ENCODE assay signal across 9 cellular contexts in genomic region chr1:65230741-65231439, GRCh38.
DNase-seq lines count a peak whose midpoint lies in the region; ATAC-seq, FAIRE-seq and TF ChIP-seq lines count a peak whose summit lies in the region.
"Had no signal": no experiment of that assay in that cellular context is flagged by ENCODE, and none has a peak within 500 bp of the region (broad histone marks: within the 10 kb centered on the region; RNA-seq: fewer than 3 reads in every experiment).

No MANE protein-coding gene starts in this region.

- H3K79me2 ChIP-seq in GM12878 (ENCODE audit: control insufficient read depth, insufficient read depth, low read length) = no peaks in the 10 kb centered on the region

- DNase-seq in GM12878 (ENCODE audit: low read depth, low spot score) (no peak), iPS-NIHi7 (ENCODE audit: extremely low spot score) (no peak), RWPE1 (ENCODE audit: low spot score) (no peak), T1000 (lab: John Stamatoyannopoulos, UW) (no peak)
- no peak for DNase-seq in activated CD8-positive, alpha-beta memory T cell treated with anti-CD3 and anti-CD28 coated beads, Interleukin-2, amount 50 U/mL, for 48 hours

- WGBS in GM12878 (ENCODE audit: insufficient coverage, insufficient replicate concordance, low lambda C conversion rate, missing lambda C conversion rate) = 0% methylated on average over 1 of the region's 1 CpG

- H3K27ac ChIP-seq in GM12878 (ENCODE audit: control insufficient read depth, insufficient read depth) (no peak overlapping the region), RWPE1 (no peak overlapping the region)

- no TSS peak for BruUV-seq in GM12878 (replicated peaks; lab: Mats Ljungman, UMichigan)

- no peaks in the 10 kb centered on the region; a peak in 1 of 4 replicates for H3K36me3 ChIP-seq in GM12878 (ENCODE audit: control insufficient read depth in 2 of 2, insufficient read depth in 2 of 2, low read length in 1 of 2)

- POLR2A ChIA-PET in GM12878 (lab: Charles Lee) (interaction anchor here (1.3 kb wide), 1 partner anchor 18 kb away, joined by 3 read pairs; no protein-coding TSS in a partner anchor), RWPE1 (lab: Yijun Ruan, JAX; ENCODE audit: low non-redundant PET) (no interaction called here)

- no peak for FAIRE-seq in GM12878 (lab: Jason Lieb, UNC)
- FAIRE-seq: RCC 7860 had no signal

- RAD21 ChIA-PET in GM12878 (lab: Charles Lee; ENCODE audit: unreplicated experiment) = interaction anchor here (1.2 kb wide), 1 partner anchor 15 kb away, joined by 3 read pairs; no protein-coding TSS in a partner anchor

- SMC1A ChIA-PET in GM12878 (lab: Charles Lee; ENCODE audit: uncharacterized antibody, unreplicated experiment) = interaction anchor here (0.8 to 1.4 kb wide), 8 partner anchors 9 to 229 kb away, joined by 3 to 7 read pairs (median 4); no protein-coding TSS in a partner anchor

- no peak overlapping the region for H3K4me3 ChIP-seq in GM12878

- TF ChIP-seq EP300 in GM12878 (IDR thresholded peaks at IDR 0.05; ENCODE audit: borderline replicate concordance in 1 of 2, control insufficient read depth in 1 of 2, low read depth in 2 of 2, low read length in 2 of 2) = no peak

- TF ChIP-seq POLR2A in GM18505 (IDR thresholded peaks at IDR 0.05; ENCODE audit: borderline replicate concordance, extremely low read depth, insufficient read depth, insufficient read length) (no peak), GM12878 (IDR thresholded peaks at IDR 0.05; ENCODE audit: low read depth, low read length) (no peak)

- H3K4me2 ChIP-seq in GM12878 (ENCODE audit: control insufficient read depth, insufficient read depth) = no peak overlapping the region

- H4K20me1 ChIP-seq in GM12878 (ENCODE audit: control insufficient read depth, insufficient read depth) = no peaks in the 10 kb centered on the region

- H3K9ac ChIP-seq in GM12878 (ENCODE audit: control insufficient read depth, insufficient read depth, low read length) = no peak overlapping the region

- H3K27me3 ChIP-seq in GM12878 (replicated peaks in 1 of 2; ENCODE audit: control insufficient read depth in 2 of 2, insufficient read depth in 2 of 2, low read length in 1 of 2) = no peaks in the 10 kb centered on the region

- H2AFZ ChIP-seq in GM12878 (ENCODE audit: control insufficient read depth, low read depth, low read length) = no peak overlapping the region

- peak; percentile 70 for ATAC-seq in GM18505 (IDR thresholded peaks at IDR 0.05; ENCODE audit: unreplicated experiment)
- ATAC-seq in GM21515 (IDR thresholded peaks at IDR 0.05; ENCODE audit: unreplicated experiment) = peak; percentile 74
- peak; percentile 67 for ATAC-seq in HG03457 (IDR thresholded peaks at IDR 0.05; ENCODE audit: unreplicated experiment)
- peak; percentile 65 for ATAC-seq in GM12878

- TF ChIP-seq CTCF in GM12878 (IDR thresholded peaks at IDR 0.05 in 2 of 3, conservative IDR thresholded peaks at IDR 0.05 in 1 of 3; ENCODE audit: control insufficient read depth in 2 of 3, extremely low read depth in 1 of 3, insufficient read depth in 1 of 3, low read depth in 3 of 3, low read length in 3 of 3) (no peak), RWPE1 (conservative IDR thresholded peaks at IDR 0.05; ENCODE audit: low read depth) (no peak)

- in situ Hi-C loops in GM12878 (cut with MboI) = loop anchor here (10.0 kb wide), 1 partner anchor 1014 kb away; no protein-coding TSS in a partner anchor

- intact Hi-C loops in GM12878 (cut with micrococcal nuclease; ENCODE audit: unreplicated experiment) = loop anchor here (10.0 kb wide), 1 partner anchor 204 kb away; no protein-coding TSS in a partner anchor

- CTCF ChIA-PET in GM12878 (lab: Yijun Ruan, JAX) (interaction anchor here (1.1 to 2.4 kb wide), 6 partner anchors 11 to 228 kb away, joined by 4 to 9 read pairs (median 6); no protein-coding TSS in a partner anchor), RWPE1 (lab: Yijun Ruan, JAX) (no interaction called here)

- H3K4me1 ChIP-seq in GM12878 (ENCODE audit: control insufficient read depth, insufficient read depth, low read length) = no peaks in the 10 kb centered on the region

- TF ChIP-seq RAD21 in GM12878 (IDR thresholded peaks at IDR 0.05; ENCODE audit: insufficient read depth, low read depth, low read length) = 0 out of 2 replicates have a peak, but pooled peaks have one; percentile 4

- H3K9me3 ChIP-seq in GM12878 (replicated peaks; ENCODE audit: control insufficient read depth, insufficient read depth, low read length) = no peaks in the 10 kb centered on the region

TF ChIP-seq in GM12878, 131 proteins besides CTCF, POLR2A, EP300 and RAD21 (continues in another document):
- TF ChIP-seq CBFB (IDR thresholded peaks at IDR 0.05; ENCODE audit: low read depth) = peak; percentile 65; the same call in 1 of the 2 replicates
- TF ChIP-seq MTA2 (IDR thresholded peaks at IDR 0.05; ENCODE audit: low read depth) = peak; percentile 35
- TF ChIP-seq MEF2A (IDR thresholded peaks at IDR 0.05; ENCODE audit: insufficient read depth, low read depth, low read length) = 0 out of 2 replicates have a peak, but pooled peaks have one; percentile 31
- TF ChIP-seq, protein P1, sequence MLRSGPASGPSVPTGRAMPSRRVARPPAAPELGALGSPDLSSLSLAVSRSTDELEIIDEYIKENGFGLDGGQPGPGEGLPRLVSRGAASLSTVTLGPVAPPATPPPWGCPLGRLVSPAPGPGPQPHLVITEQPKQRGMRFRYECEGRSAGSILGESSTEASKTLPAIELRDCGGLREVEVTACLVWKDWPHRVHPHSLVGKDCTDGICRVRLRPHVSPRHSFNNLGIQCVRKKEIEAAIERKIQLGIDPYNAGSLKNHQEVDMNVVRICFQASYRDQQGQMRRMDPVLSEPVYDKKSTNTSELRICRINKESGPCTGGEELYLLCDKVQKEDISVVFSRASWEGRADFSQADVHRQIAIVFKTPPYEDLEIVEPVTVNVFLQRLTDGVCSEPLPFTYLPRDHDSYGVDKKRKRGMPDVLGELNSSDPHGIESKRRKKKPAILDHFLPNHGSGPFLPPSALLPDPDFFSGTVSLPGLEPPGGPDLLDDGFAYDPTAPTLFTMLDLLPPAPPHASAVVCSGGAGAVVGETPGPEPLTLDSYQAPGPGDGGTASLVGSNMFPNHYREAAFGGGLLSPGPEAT (IDR thresholded peaks at IDR 0.05; ENCODE audit: low read depth) = no peak
- TF ChIP-seq, protein P2, sequence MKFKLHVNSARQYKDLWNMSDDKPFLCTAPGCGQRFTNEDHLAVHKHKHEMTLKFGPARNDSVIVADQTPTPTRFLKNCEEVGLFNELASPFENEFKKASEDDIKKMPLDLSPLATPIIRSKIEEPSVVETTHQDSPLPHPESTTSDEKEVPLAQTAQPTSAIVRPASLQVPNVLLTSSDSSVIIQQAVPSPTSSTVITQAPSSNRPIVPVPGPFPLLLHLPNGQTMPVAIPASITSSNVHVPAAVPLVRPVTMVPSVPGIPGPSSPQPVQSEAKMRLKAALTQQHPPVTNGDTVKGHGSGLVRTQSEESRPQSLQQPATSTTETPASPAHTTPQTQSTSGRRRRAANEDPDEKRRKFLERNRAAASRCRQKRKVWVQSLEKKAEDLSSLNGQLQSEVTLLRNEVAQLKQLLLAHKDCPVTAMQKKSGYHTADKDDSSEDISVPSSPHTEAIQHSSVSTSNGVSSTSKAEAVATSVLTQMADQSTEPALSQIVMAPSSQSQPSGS (IDR thresholded peaks at IDR 0.05; ENCODE audit: low read length) = peak; percentile 67
- peak; percentile 19 for TF ChIP-seq MEF2B (IDR thresholded peaks at IDR 0.05; ENCODE audit: partially characterized antibody, poor library complexity, severe bottlenecking)
- TF ChIP-seq ETV6 (conservative IDR thresholded peaks at IDR 0.05 in 1 of 2, IDR thresholded peaks at IDR 0.05 in 1 of 2; ENCODE audit: borderline replicate concordance in 1 of 2, low read depth in 1 of 2) = peak in 1 of 2 experiments; percentile 86; a peak in 2 of 4 replicates
- 0 out of 2 replicates have a peak, but pooled peaks have one; percentile 40 for TF ChIP-seq GABPA (IDR thresholded peaks at IDR 0.05; ENCODE audit: low read depth)
- 0 out of 2 replicates have a peak, but pooled peaks have one; percentile 5 for TF ChIP-seq SMC3 (IDR thresholded peaks at IDR 0.05; ENCODE audit: borderline replicate concordance, low read length)
- TF ChIP-seq NR2C2 (IDR thresholded peaks at IDR 0.05; ENCODE audit: borderline replicate concordance, control insufficient read depth, insufficient read length, low read depth) = no peak
- peak; percentile 91 for TF ChIP-seq TCF7 (IDR thresholded peaks at IDR 0.05; ENCODE audit: borderline replicate concordance)
- TF ChIP-seq ZBED1 (IDR thresholded peaks at IDR 0.05; ENCODE audit: borderline replicate concordance) = peak; percentile 85; the same call in 1 of the 2 replicates
- no peak for TF ChIP-seq E4F1 (IDR thresholded peaks at IDR 0.05; ENCODE audit: borderline replicate concordance, partially characterized antibody)
- no peak for TF ChIP-seq ATF7 (IDR thresholded peaks at IDR 0.05; ENCODE audit: low read depth)
